ENCODE assay signal across 19 cellular contexts in the genomic region with DNA sequence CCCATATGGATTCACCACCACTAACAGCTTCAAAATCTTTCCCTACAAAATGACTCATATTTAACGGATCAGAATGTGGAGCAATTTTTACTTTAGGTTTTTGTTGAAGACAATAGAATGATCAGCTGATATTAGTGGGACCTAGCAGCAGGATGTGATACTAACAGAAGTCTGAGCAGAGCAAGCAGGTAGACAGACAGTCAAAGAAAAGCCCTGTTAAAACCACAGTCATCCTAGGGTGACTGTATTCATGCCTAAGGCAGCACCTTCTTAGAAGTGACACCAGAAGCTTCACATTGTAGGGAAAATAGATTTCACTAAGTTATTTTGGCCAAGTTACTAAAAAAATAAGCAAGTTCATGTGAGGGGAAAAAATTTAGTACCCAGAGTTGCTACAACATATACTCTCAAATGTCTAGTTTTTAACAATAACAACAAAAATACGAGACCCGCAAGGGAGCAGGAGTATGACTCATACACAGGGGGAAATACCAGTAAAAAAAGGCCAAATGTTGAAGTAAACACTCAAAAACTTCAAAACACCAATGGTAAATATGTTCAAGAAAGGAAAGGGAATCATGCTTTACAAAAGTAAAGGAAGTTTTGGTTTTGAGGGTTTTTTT.
"Had no signal": no experiment of that assay in that cellular context is flagged by ENCODE, and none has a peak within 500 bp of the region (broad histone marks: within the 10 kb centered on the region; RNA-seq: fewer than 3 reads in every experiment).

No MANE protein-coding gene starts in this region.

- H3K4me1 Mint-ChIP-seq: activated CD4-positive, alpha-beta T cell treated with anti-CD3 and anti-CD28 coated beads for 36 hours; activated naive CD8-positive, alpha-beta T cell treated with anti-CD3 and anti-CD28 coated beads for 36 hours; immature natural killer cell; natural killer cell; stimulated activated effector memory CD8-positive, alpha-beta T cell treated with anti-CD3 and anti-CD28 coated beads, Interleukin-12 subunit alpha, Interleukin-12 subunit beta, amount 100 ng/mL, for 72 hours; WTC11 had no signal

- H3K4me1 ChIP-seq: body of pancreas, colonic mucosa, gastroesophageal sphincter, heart right ventricle, parathyroid adenoma, right lobe of liver had no signal

- H3K9ac ChIP-seq: parathyroid adenoma had no signal

- H3K27ac Mint-ChIP-seq: activated CD4-positive, alpha-beta T cell treated with anti-CD3 and anti-CD28 coated beads for 36 hours; activated naive CD8-positive, alpha-beta T cell treated with anti-CD3 and anti-CD28 coated beads for 36 hours; immature natural killer cell; natural killer cell; stimulated activated effector memory CD8-positive, alpha-beta T cell treated with anti-CD3 and anti-CD28 coated beads, Interleukin-12 subunit alpha, Interleukin-12 subunit beta, amount 100 ng/mL, for 72 hours; T-helper 2 cell treated with Interferon-gamma antibody and Interleukin-4, amounts not matched to agents 5 μg/mL and 100 μg/mL, for 36 hours; WTC11 had no signal

- H3K36me3 ChIP-seq: colonic mucosa, gastroesophageal sphincter, heart right ventricle, right lobe of liver had no signal

- H3K4me3 ChIP-seq: body of pancreas, colonic mucosa, gastroesophageal sphincter, heart right ventricle, right lobe of liver had no signal

- ATAC-seq: activated CD4-positive, alpha-beta T cell treated with anti-CD3 and anti-CD28 coated beads for 36 hours; body of pancreas; gastroesophageal sphincter; heart right ventricle; natural killer cell; right lobe of liver; WTC11 had no signal

- H3K9me3 ChIP-seq: body of pancreas, colonic mucosa, gastroesophageal sphincter, right lobe of liver had no signal

- H3K79me2 ChIP-seq: parathyroid adenoma had no signal

- H3K36me3 Mint-ChIP-seq: activated naive CD8-positive, alpha-beta T cell treated with anti-CD3 and anti-CD28 coated beads for 36 hours; stimulated activated effector memory CD8-positive, alpha-beta T cell treated with anti-CD3 and anti-CD28 coated beads, Interleukin-12 subunit alpha, Interleukin-12 subunit beta, amount 100 ng/mL, for 72 hours had no signal

- H3K27ac ChIP-seq: body of pancreas, gastroesophageal sphincter, heart right ventricle, parathyroid adenoma, right lobe of liver had no signal

- H2AFZ ChIP-seq: parathyroid adenoma had no signal

- H3K27me3 ChIP-seq: body of pancreas, colonic mucosa, gastroesophageal sphincter, heart right ventricle, right lobe of liver had no signal

- H3K27me3 Mint-ChIP-seq: activated CD4-positive, alpha-beta T cell treated with anti-CD3 and anti-CD28 coated beads for 36 hours; activated naive CD8-positive, alpha-beta T cell treated with anti-CD3 and anti-CD28 coated beads for 36 hours had no signal

- DNase-seq: activated CD4-positive, alpha-beta T cell treated with anti-CD3 and anti-CD28 coated beads for 36 hours; activated CD4-positive, alpha-beta T cell treated with anti-CD3 and anti-CD28 coated beads, Interleukin-2, amount 50 U/mL, for 48 hours; activated naive CD8-positive, alpha-beta T cell treated with anti-CD3 and anti-CD28 coated beads for 36 hours; activated T-cell treated with anti-CD3 and anti-CD28 coated beads for 4 hours; amygdala; caudate nucleus; colonic mucosa; erythroblast; heart right ventricle; immature natural killer cell; natural killer cell; right lobe of liver; stimulated activated CD4-positive, alpha-beta T cell treated with anti-CD3 and anti-CD28 coated beads, Interleukin-4, amount 100 ng/mL, for 24 hours had no signal

- H3K4me3 Mint-ChIP-seq: activated CD4-positive, alpha-beta T cell treated with anti-CD3 and anti-CD28 coated beads for 36 hours; activated naive CD8-positive, alpha-beta T cell treated with anti-CD3 and anti-CD28 coated beads for 36 hours; immature natural killer cell; natural killer cell; stimulated activated effector memory CD8-positive, alpha-beta T cell treated with anti-CD3 and anti-CD28 coated beads, Interleukin-12 subunit alpha, Interleukin-12 subunit beta, amount 100 ng/mL, for 72 hours; T-helper 2 cell treated with Interferon-gamma antibody and Interleukin-4, amounts not matched to agents 5 μg/mL and 100 μg/mL, for 36 hours; WTC11 had no signal
